Comparison of ENCODE assay signal across 25 cellular contexts in genomic region chr11:36775157-36775556, GRCh38.
DNase-seq lines count a peak whose midpoint lies in the region; ATAC-seq and TF ChIP-seq lines count a peak whose summit lies in the region.
"Had no signal": no experiment of that assay in that cellular context is flagged by ENCODE, and none has a peak within 500 bp of the region (broad histone marks: within the 10 kb centered on the region; RNA-seq: fewer than 3 reads in every experiment).

No MANE protein-coding gene starts in this region.

- H3K4me1 Mint-ChIP-seq in type B pancreatic cell (ENCODE audit: unreplicated experiment): no peaks in the 10 kb centered on the region
- H3K4me1 Mint-ChIP-seq: B cell; stimulated activated memory B cell treated with anti-CD40 and anti-IgM and Interleukin-4, amounts not matched to agents 10 μg/mL and 1 μg/mL and 100 μg/mL, for 72 hours had no signal

- no peaks in the 10 kb centered on the region for H4K20me1 ChIP-seq in GM23248 (ENCODE audit: insufficient read depth)

- 0 to 4% methylated on average over 1 of the region's 1 CpG for WGBS in GM23248 (ENCODE audit: low coverage in 1 of 2, low lambda C conversion rate in 2 of 2, missing lambda C conversion rate in 2 of 2), 2 experiments

- H3K9me3 ChIP-seq in GM23248 (ENCODE audit: low read depth): no peaks in the 10 kb centered on the region
- H3K9me3 ChIP-seq: lower lobe of right lung, psoas muscle, thoracic aorta had no signal

- H3K27me3 Mint-ChIP-seq in type B pancreatic cell: peaks cover 3% of the 10 kb centered on the region
- H3K27me3 Mint-ChIP-seq: dendritic cell treated with granulocyte-macrophage colony-stimulating factor and Interleukin-4, amounts not matched to agents 40 ng/mL and 50 ng/mL, for 4 days; stimulated activated memory B cell treated with anti-CD40 and anti-IgM and Interleukin-4, amounts not matched to agents 10 μg/mL and 1 μg/mL and 100 μg/mL, for 72 hours had no signal

- H3K79me2 ChIP-seq in GM23248 (ENCODE audit: insufficient read depth): no peaks in the 10 kb centered on the region
- H3K79me2 ChIP-seq: hepatocyte had no signal

- H3K9me2 ChIP-seq in GM23248 (ENCODE audit: insufficient read depth): no peaks in the 10 kb centered on the region

- H3K4me3 Mint-ChIP-seq in type B pancreatic cell: no peak overlapping the region
- H3K4me3 Mint-ChIP-seq: activated T-cell treated with anti-CD3 and anti-CD28 coated beads, Interleukin-2, amount 50 U/mL, for 24 hours; B cell; dendritic cell treated with granulocyte-macrophage colony-stimulating factor and Interleukin-4, amounts not matched to agents 40 ng/mL and 50 ng/mL, for 4 days; stimulated activated memory B cell treated with anti-CD40 and anti-IgM and Interleukin-4, amounts not matched to agents 10 μg/mL and 1 μg/mL and 100 μg/mL, for 72 hours had no signal

- TF ChIP-seq CTCF in type B pancreatic cell (conservative IDR thresholded peaks at IDR 0.05): no peak

- ATAC-seq in SK-N-SH treated with all-trans-retinoic acid at 6 μM for 48 hours: peak; percentile 85
- ATAC-seq: lower lobe of right lung; stimulated activated memory B cell treated with anti-CD40 and anti-IgM and Interleukin-4, amounts not matched to agents 10 μg/mL and 1 μg/mL and 100 μg/mL, for 72 hours had no signal

- peak overlapping the region; percentile 56 for H3K27ac Mint-ChIP-seq in type B pancreatic cell
- H3K27ac Mint-ChIP-seq: activated T-cell treated with anti-CD3 and anti-CD28 coated beads, Interleukin-2, amount 50 U/mL, for 24 hours; B cell; dendritic cell treated with granulocyte-macrophage colony-stimulating factor and Interleukin-4, amounts not matched to agents 40 ng/mL and 50 ng/mL, for 4 days; stimulated activated memory B cell treated with anti-CD40 and anti-IgM and Interleukin-4, amounts not matched to agents 10 μg/mL and 1 μg/mL and 100 μg/mL, for 72 hours had no signal

- peaks cover 12% of the 10 kb centered on the region for H3F3A ChIP-seq in GM23248 (ENCODE audit: insufficient read depth)

- H3K4me2 ChIP-seq in GM23248 (ENCODE audit: unreplicated experiment): peak overlapping the region; percentile 25
- H3K4me2 ChIP-seq: hepatocyte had no signal

- no peaks in the 10 kb centered on the region for H3K9me3 Mint-ChIP-seq in type B pancreatic cell
- H3K9me3 Mint-ChIP-seq: activated T-cell treated with anti-CD3 and anti-CD28 coated beads, Interleukin-2, amount 50 U/mL, for 24 hours; dendritic cell treated with granulocyte-macrophage colony-stimulating factor and Interleukin-4, amounts not matched to agents 40 ng/mL and 50 ng/mL, for 4 days; stimulated activated memory B cell treated with anti-CD40 and anti-IgM and Interleukin-4, amounts not matched to agents 10 μg/mL and 1 μg/mL and 100 μg/mL, for 72 hours had no signal

- H2AFZ ChIP-seq in GM23248: no peak overlapping the region
- H2AFZ ChIP-seq: hepatocyte had no signal

- H3K27me3 ChIP-seq in GM23248 (replicated peaks; ENCODE audit: insufficient read depth): peaks cover 9% of the 10 kb centered on the region
- H3K27me3 ChIP-seq: hepatocyte had no signal

- H3K27ac ChIP-seq in GM23248: peak overlapping the region; percentile 62
- H3K27ac ChIP-seq: hepatocyte, lower lobe of right lung, psoas muscle, skin epidermis, thoracic aorta had no signal

- peaks cover 16% of the 10 kb centered on the region for H3K4me1 ChIP-seq in GM23248 (ENCODE audit: insufficient read depth)
- H3K4me1 ChIP-seq: lower lobe of right lung, psoas muscle had no signal

- in situ Hi-C loops in GM23248 (cut with MboI): no loop called here

- H3K4me3 ChIP-seq in GM23248: no peak overlapping the region
- H3K4me3 ChIP-seq: hepatocyte, lower lobe of right lung, psoas muscle, skin epidermis, thoracic aorta had no signal

- H3K36me3 ChIP-seq in GM23248 (ENCODE audit: low read depth): no peaks in the 10 kb centered on the region
- H3K36me3 ChIP-seq: lower lobe of right lung, thoracic aorta had no signal

- DNase-seq in GM23248: peak; percentile 67
- peak; percentile 15 for DNase-seq in glomerular visceral epithelial cell (ENCODE audit: extremely low spot score)
- DNase-seq in type B pancreatic cell (ENCODE audit: extremely low spot score, unreplicated experiment): no peak
- DNase-seq in stimulated activated naive CD4-positive, alpha-beta T cell treated with Interleukin-2 at 50 U/mL for 16 hours (lab: John Stamatoyannopoulos, UW): no peak
- DNase-seq in foreskin melanocyte: no peak
- no peak for DNase-seq in GDM1 (lab: John Stamatoyannopoulos, UW)
- DNase-seq: activated CD4-positive, CD25-positive, alpha-beta regulatory T cell treated with anti-CD3 and anti-CD28 coated beads, Interleukin-2, amount 50 U/mL, for 72 hours; activated CD8-positive, alpha-beta memory T cell treated with anti-CD3 and anti-CD28 coated beads for 24 hours; activated naive CD4-positive, alpha-beta T cell treated with Interleukin-2 at 50 U/mL for 16 hours; activated T-cell treated with anti-CD3 and anti-CD28 coated beads, Interleukin-2, amount 50 U/mL, for 24 hours; amniotic stem cell; caudate nucleus; DMS79; lower lobe of right lung; NCI-H1436 treated with DMSO at 0.1 percent for 48 hours; NCI-H2171; NCI-H526; psoas muscle had no signal

- H3K36me3 Mint-ChIP-seq in type B pancreatic cell: no peaks in the 10 kb centered on the region
- H3K36me3 Mint-ChIP-seq: stimulated activated memory B cell treated with anti-CD40 and anti-IgM and Interleukin-4, amounts not matched to agents 10 μg/mL and 1 μg/mL and 100 μg/mL, for 72 hours had no signal

- H3K9ac ChIP-seq in GM23248: peak overlapping the region; percentile 17; the same call in 1 of the 2 replicates

TF ChIP-seq in SK-N-SH treated with all-trans-retinoic acid at 6 μM for 48 hours, 23 proteins besides CTCF, POLR2A, EP300 and RAD21:
- TF ChIP-seq CREB5 (CRISPR knock-in tag; IDR thresholded peaks at IDR 0.05; ENCODE audit: low read depth) (peak; percentile 98), ISL1 (CRISPR knock-in tag; IDR thresholded peaks at IDR 0.05) (peak; percentile 75), CSRNP3 (CRISPR knock-in tag; IDR thresholded peaks at IDR 0.05) (no peak), ZNF70 (CRISPR knock-in tag; IDR thresholded peaks at IDR 0.05) (no peak), TCF4 (CRISPR knock-in tag; IDR thresholded peaks at IDR 0.05; ENCODE audit: borderline replicate concordance) (0 out of 2 replicates have a peak, but pooled peaks have one; percentile 15), ESRRG (CRISPR knock-in tag; IDR thresholded peaks at IDR 0.05) (0 out of 2 replicates have a peak, but pooled peaks have one; percentile 11), ZNF8 (CRISPR knock-in tag; IDR thresholded peaks at IDR 0.05) (no peak), SNAI2 (CRISPR knock-in tag; IDR thresholded peaks at IDR 0.05) (peak; percentile 87; the same call in 1 of the 2 replicates), GLIS3 (CRISPR knock-in tag; IDR thresholded peaks at IDR 0.05) (peak; percentile 55; the same call in 1 of the 2 replicates), ZFP3 (CRISPR knock-in tag; IDR thresholded peaks at IDR 0.05) (no peak), PATZ1 (CRISPR knock-in tag; IDR thresholded peaks at IDR 0.05; ENCODE audit: borderline replicate concordance) (no peak), TOX (CRISPR knock-in tag; IDR thresholded peaks at IDR 0.05; ENCODE audit: borderline replicate concordance) (peak; percentile 75), ZFP30 (CRISPR knock-in tag; IDR thresholded peaks at IDR 0.05) (no peak), ARNTL (CRISPR knock-in tag; IDR thresholded peaks at IDR 0.05; ENCODE audit: borderline replicate concordance, low read depth) (no peak), OSR1 (CRISPR knock-in tag; IDR thresholded peaks at IDR 0.05) (no peak), CSDC2 (CRISPR knock-in tag; IDR thresholded peaks at IDR 0.05) (peak; percentile 49; the same call in 1 of the 2 replicates), BACH2 (CRISPR knock-in tag; IDR thresholded peaks at IDR 0.05; ENCODE audit: borderline replicate concordance) (no peak), ZC3H10 (CRISPR knock-in tag; IDR thresholded peaks at IDR 0.05) (no peak)

Comparison
In these comparisons a context has a peak if more than half of its experiments do, and no peak if none do; other contexts are left out.
1. DNase-seq: peak in GM23248 (single experiment) and glomerular visceral epithelial cell (single experiment); none in type B pancreatic cell (single experiment), stimulated activated naive CD4-positive, alpha-beta T cell treated with Interleukin-2 at 50 U/mL for 16 hours (single experiment), foreskin melanocyte (single experiment) and GDM1 (single experiment).